Comparison of ENCODE assay signal across 1 cellular context in the genomic region with DNA sequence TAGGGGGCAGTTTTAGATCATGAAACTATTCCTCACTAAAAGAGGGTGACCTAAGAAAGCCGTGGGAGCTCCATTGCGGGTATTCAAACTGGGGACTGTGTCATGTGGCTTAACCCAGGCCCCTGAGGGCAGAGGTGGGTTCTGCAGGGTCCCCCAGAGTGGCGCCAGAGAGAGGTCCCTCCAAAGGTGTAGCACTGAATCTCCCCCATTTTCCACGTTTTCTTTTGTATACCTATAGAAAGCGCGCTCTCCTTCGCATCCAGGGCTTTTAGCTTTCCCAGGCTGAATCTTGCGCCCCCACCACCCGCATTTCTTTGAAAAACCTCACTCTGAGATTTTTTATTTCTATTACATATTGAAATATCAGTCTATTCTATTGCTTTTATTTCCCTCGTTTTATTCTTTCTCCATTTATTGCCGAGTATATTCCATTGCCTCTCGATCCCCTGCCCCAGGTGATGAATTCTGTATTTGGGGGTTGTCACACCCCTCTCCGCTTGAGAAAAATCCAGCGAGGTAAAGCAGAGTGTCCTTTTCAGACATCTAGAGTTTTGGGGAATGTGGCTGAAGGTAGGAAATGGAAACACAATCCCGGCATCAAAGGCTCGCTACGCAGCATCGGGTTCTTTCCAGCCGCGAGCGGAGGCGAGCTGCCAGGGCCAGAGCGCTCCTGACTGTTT.
TF ChIP-seq lines count a peak whose summit lies in the region.

No MANE protein-coding gene starts in this region.

TF ChIP-seq in A549, 52 proteins besides CTCF, POLR2A, EP300 and RAD21:
- TF ChIP-seq CEBPB (IDR thresholded peaks at IDR 0.05) (no peak), HOXB5 (CRISPR knock-in tag; IDR thresholded peaks at IDR 0.05) (no peak), ATOH8 (CRISPR knock-in tag; IDR thresholded peaks at IDR 0.05; ENCODE audit: low read depth) (no peak), FOSB (CRISPR knock-in tag; IDR thresholded peaks at IDR 0.05) (no peak), RARB (CRISPR knock-in tag; IDR thresholded peaks at IDR 0.05) (no peak), MAFK (IDR thresholded peaks at IDR 0.05; ENCODE audit: partially characterized antibody) (no peak), JUNB (IDR thresholded peaks at IDR 0.05) (no peak), E2F6 (IDR thresholded peaks at IDR 0.05; ENCODE audit: borderline replicate concordance, low read depth) (no peak), JUN (IDR thresholded peaks at IDR 0.05) (no peak; a peak in 1 of 5 replicates), SREBF2 (IDR thresholded peaks at IDR 0.05) (no peak), ESRRA (IDR thresholded peaks at IDR 0.05; ENCODE audit: borderline replicate concordance, low read length) (no peak), KDM5A (IDR thresholded peaks at IDR 0.05) (no peak), HMGXB4 (CRISPR knock-in tag; IDR thresholded peaks at IDR 0.05; ENCODE audit: borderline replicate concordance) (no peak), POLR2AphosphoS2 (conservative IDR thresholded peaks at IDR 0.05; ENCODE audit: low read length) (no peak), ELK1 (IDR thresholded peaks at IDR 0.05; ENCODE audit: low read depth, low read length) (no peak)
- TF ChIP-seq, protein P1, sequence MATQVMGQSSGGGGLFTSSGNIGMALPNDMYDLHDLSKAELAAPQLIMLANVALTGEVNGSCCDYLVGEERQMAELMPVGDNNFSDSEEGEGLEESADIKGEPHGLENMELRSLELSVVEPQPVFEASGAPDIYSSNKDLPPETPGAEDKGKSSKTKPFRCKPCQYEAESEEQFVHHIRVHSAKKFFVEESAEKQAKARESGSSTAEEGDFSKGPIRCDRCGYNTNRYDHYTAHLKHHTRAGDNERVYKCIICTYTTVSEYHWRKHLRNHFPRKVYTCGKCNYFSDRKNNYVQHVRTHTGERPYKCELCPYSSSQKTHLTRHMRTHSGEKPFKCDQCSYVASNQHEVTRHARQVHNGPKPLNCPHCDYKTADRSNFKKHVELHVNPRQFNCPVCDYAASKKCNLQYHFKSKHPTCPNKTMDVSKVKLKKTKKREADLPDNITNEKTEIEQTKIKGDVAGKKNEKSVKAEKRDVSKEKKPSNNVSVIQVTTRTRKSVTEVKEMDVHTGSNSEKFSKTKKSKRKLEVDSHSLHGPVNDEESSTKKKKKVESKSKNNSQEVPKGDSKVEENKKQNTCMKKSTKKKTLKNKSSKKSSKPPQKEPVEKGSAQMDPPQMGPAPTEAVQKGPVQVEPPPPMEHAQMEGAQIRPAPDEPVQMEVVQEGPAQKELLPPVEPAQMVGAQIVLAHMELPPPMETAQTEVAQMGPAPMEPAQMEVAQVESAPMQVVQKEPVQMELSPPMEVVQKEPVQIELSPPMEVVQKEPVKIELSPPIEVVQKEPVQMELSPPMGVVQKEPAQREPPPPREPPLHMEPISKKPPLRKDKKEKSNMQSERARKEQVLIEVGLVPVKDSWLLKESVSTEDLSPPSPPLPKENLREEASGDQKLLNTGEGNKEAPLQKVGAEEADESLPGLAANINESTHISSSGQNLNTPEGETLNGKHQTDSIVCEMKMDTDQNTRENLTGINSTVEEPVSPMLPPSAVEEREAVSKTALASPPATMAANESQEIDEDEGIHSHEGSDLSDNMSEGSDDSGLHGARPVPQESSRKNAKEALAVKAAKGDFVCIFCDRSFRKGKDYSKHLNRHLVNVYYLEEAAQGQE (IDR thresholded peaks at IDR 0.05): no peak
